Comparison of ENCODE assay signal across 10 cellular contexts in genomic region chr7:106178593-106179134, GRCh38.
DNase-seq lines count a peak whose midpoint lies in the region; ATAC-seq and TF ChIP-seq lines count a peak whose summit lies in the region.
"Had no signal": no experiment of that assay in that cellular context is flagged by ENCODE, and none has a peak within 500 bp of the region (broad histone marks: within the 10 kb centered on the region; RNA-seq: fewer than 3 reads in every experiment).

No MANE protein-coding gene starts in this region.

- H4K5ac ChIP-seq in IMR-90 (ENCODE audit: low read depth, low read length), result no peak overlapping the region; the same call in 1 of the 2 replicates

- H3K4me3 Mint-ChIP-seq in mesothelial cell of epicardium, result no peak overlapping the region
- H3K4me3 Mint-ChIP-seq: memory B cell had no signal

- DNase-seq in Caki2 (ENCODE audit: low read depth) (peak; percentile 23), IMR-90 (peak; percentile 57), amniotic stem cell (lab: John Stamatoyannopoulos, UW) (peak; percentile 13), kidney glomerular epithelial cell (lab: John Stamatoyannopoulos, UW) (peak; percentile 7), islet precursor cell (no peak), mesothelial cell of epicardium (ENCODE audit: low spot score in 2 of 2, unreplicated experiment in 2 of 2) (no peak)
- DNase-seq: T-helper 9 cell had no signal

- H3K36me3 ChIP-seq in IMR-90 (ENCODE audit: control insufficient read depth, insufficient read depth, low read length) (no peaks in the 10 kb centered on the region), gastroesophageal sphincter (no peaks in the 10 kb centered on the region)

- H3K4me2 ChIP-seq in IMR-90 (ENCODE audit: low read depth, low read length), result no peak overlapping the region

- H3K27me3 ChIP-seq in IMR-90 (ENCODE audit: control insufficient read depth, insufficient read depth, low read length), result peaks cover 1% of the 10 kb centered on the region; the same call in 1 of the 2 replicates
- H3K27me3 ChIP-seq in gastroesophageal sphincter, result no peaks in the 10 kb centered on the region

- TF ChIP-seq RAD21 in IMR-90 (IDR thresholded peaks at IDR 0.05; ENCODE audit: low read length), result peak; percentile 64

- in situ Hi-C loops in Caki2 (cut with HindIII; ENCODE audit: low pct_unique_long_range_greater_than_20kb, low sequenced_read_pairs), result no loop called here
- in situ Hi-C loops in IMR-90 (cut with MboI; ENCODE audit: low sequenced_read_pairs), result loop anchor here (5.0 to 10.0 kb wide), 4 partner anchors 284 to 966 kb away; no protein-coding TSS in a partner anchor

- POLR2A ChIA-PET in IMR-90 (lab: Charles Lee; ENCODE audit: unreplicated experiment), result no interaction called here

- H3K27ac ChIP-seq in IMR-90 (ENCODE audit: insufficient read depth, low read length), result no peak overlapping the region
- no peak overlapping the region for H3K27ac ChIP-seq in gastroesophageal sphincter

- H3K18ac ChIP-seq in IMR-90 (ENCODE audit: low read depth, low read length), result no peak overlapping the region

- H3K9me3 Mint-ChIP-seq in mesothelial cell of epicardium, result peaks cover 6% of the 10 kb centered on the region
- H3K9me3 Mint-ChIP-seq: memory B cell had no signal

- H2BK120ac ChIP-seq in IMR-90 (ENCODE audit: low read depth, low read length), result peak overlapping the region; percentile 3; the same call in 1 of the 2 replicates

- peak overlapping the region in 1 of 2 experiments; percentile 24; a peak in 1 of 4 replicates for H4K8ac ChIP-seq in IMR-90 (ENCODE audit: low read depth in 2 of 2, low read length in 2 of 2)

- no peaks in the 10 kb centered on the region for H3K9me3 ChIP-seq in IMR-90 (ENCODE audit: control insufficient read depth, insufficient read depth, low read length)
- H3K9me3 ChIP-seq in gastroesophageal sphincter, result no peaks in the 10 kb centered on the region

- H2AFZ ChIP-seq in IMR-90 (replicated peaks; ENCODE audit: low read length, poor library complexity), result peak overlapping the region; percentile 81

- H3K4me1 ChIP-seq in IMR-90 (ENCODE audit: control insufficient read depth, insufficient read depth, low read length), result peaks cover 5% of the 10 kb centered on the region; the same call in 1 of the 2 replicates
- peaks cover 0 to 17% (median 6%) of the 10 kb centered on the region in 3 donors for H3K4me1 ChIP-seq in gastroesophageal sphincter

- H2BK5ac ChIP-seq in IMR-90 (ENCODE audit: low read depth, low read length, poor library complexity, severe bottlenecking), result no peak overlapping the region

- H2BK15ac ChIP-seq in IMR-90 (ENCODE audit: low read depth, low read length), result no peak overlapping the region

- peak overlapping the region; percentile 62; the same call in 1 of the 2 replicates for H2AK5ac ChIP-seq in IMR-90 (ENCODE audit: low read depth, low read length)

- peak overlapping the region; percentile 58 for H3K4ac ChIP-seq in IMR-90 (ENCODE audit: low read depth, low read length)

- H2AK9ac ChIP-seq in IMR-90 (replicated peaks; ENCODE audit: low read depth, low read length, poor library complexity), result peak overlapping the region; percentile 68

- H3K36me3 Mint-ChIP-seq in mesothelial cell of epicardium, result no peaks in the 10 kb centered on the region
- H3K36me3 Mint-ChIP-seq: memory B cell had no signal

- peak; percentile 51 for TF ChIP-seq CTCF in IMR-90 (conservative IDR thresholded peaks at IDR 0.05; ENCODE audit: low read depth, low read length)
- TF ChIP-seq CTCF in mesothelial cell of epicardium (IDR thresholded peaks at IDR 0.05; ENCODE audit: unreplicated experiment), result no peak
- TF ChIP-seq CTCF in gastroesophageal sphincter (IDR thresholded peaks at IDR 0.05), result peak in 2 of 4 experiments; percentile 17 to 24

- dilution Hi-C loops in IMR-90 (cut with HindIII; ENCODE audit: low sequenced_read_pairs, unreplicated experiment), result no loop called here

- no peaks in the 10 kb centered on the region for H3K9me1 ChIP-seq in IMR-90 (ENCODE audit: insufficient read depth, low read length)

- H3K23ac ChIP-seq in IMR-90 (ENCODE audit: low read depth, low read length), result no peak overlapping the region

- no peaks in the 10 kb centered on the region for H3K79me1 ChIP-seq in IMR-90 (ENCODE audit: low read depth in 1 of 2, low read length in 2 of 2)

- H3K27ac Mint-ChIP-seq in mesothelial cell of epicardium, result no peak overlapping the region
- H3K27ac Mint-ChIP-seq: memory B cell had no signal

- no TSS peak for BruUV-seq in IMR-90 (replicated peaks; lab: Mats Ljungman, UMichigan)

- CTCF ChIA-PET in IMR-90 (lab: Yijun Ruan, JAX), result interaction anchor here (0.5 to 2.2 kb wide), 3 partner anchors 284 to 558 kb away, joined by 4 to 10 read pairs (median 9); no protein-coding TSS in a partner anchor

- intact Hi-C loops in IMR-90 (cut with micrococcal nuclease), result loop anchor here (5.0 to 10.0 kb wide), 3 partner anchors 769 to 974 kb away; partner anchors contain the start of gene PRKAR2B

- H2BK20ac ChIP-seq in IMR-90 (ENCODE audit: low read depth, low read length), result peak overlapping the region; percentile 8

- no peak overlapping the region; the same call in 1 of the 2 replicates for H4K91ac ChIP-seq in IMR-90 (ENCODE audit: insufficient read depth, low read depth, low read length)

- H4K20me1 ChIP-seq in IMR-90 (ENCODE audit: insufficient read depth, low read length), result no peaks in the 10 kb centered on the region

- TF ChIP-seq EP300 in gastroesophageal sphincter (IDR thresholded peaks at IDR 0.05), result no peak

- H3K9ac ChIP-seq in IMR-90 (ENCODE audit: low read depth, low read length), result no peak overlapping the region

- TF ChIP-seq POLR2A in IMR-90 (IDR thresholded peaks at IDR 0.05; ENCODE audit: low read depth, low read length) (no peak), gastroesophageal sphincter (IDR thresholded peaks at IDR 0.05) (no peak)

- H3K27me3 Mint-ChIP-seq in mesothelial cell of epicardium (ENCODE audit: low read depth), result peaks cover 12% of the 10 kb centered on the region

- peak overlapping the region; percentile 17 for H3K14ac ChIP-seq in IMR-90 (replicated peaks; ENCODE audit: low read depth, low read length)

- H3K4me3 ChIP-seq in IMR-90 (ENCODE audit: insufficient read depth, low read depth, low read length), result no peak overlapping the region
- H3K4me3 ChIP-seq in gastroesophageal sphincter, result no peak overlapping the region

- WGBS in IMR-90 (ENCODE audit: extremely low coverage in 2 of 2, insufficient read length in 1 of 2), 2 experiments, result 100% methylated on average over 1 of the region's 3 CpGs; no CpG with 5 or more reads in 1 of the 2 experiments
- 100% methylated on average over 2 of the region's 3 CpGs for WGBS in gastroesophageal sphincter (ENCODE audit: low coverage in 1 of 2), 2 donors

- peak; percentile 79 for ATAC-seq in IMR-90 (ENCODE audit: low read depth)
- no peak for ATAC-seq in HG03342 (IDR thresholded peaks at IDR 0.05; ENCODE audit: unreplicated experiment)
- no peak for ATAC-seq in gastroesophageal sphincter

- H3K56ac ChIP-seq in IMR-90 (ENCODE audit: extremely low read depth, insufficient read depth, low read length), result no peak overlapping the region

- peaks cover 6% of the 10 kb centered on the region for H3K4me1 Mint-ChIP-seq in mesothelial cell of epicardium

TF ChIP-seq in IMR-90, 13 proteins besides CTCF, POLR2A, EP300 and RAD21:
- TF ChIP-seq SMC3 (IDR thresholded peaks at IDR 0.05; ENCODE audit: low read depth, low read length), result peak; percentile 43; the same call in 1 of the 2 replicates
- no peak for TF ChIP-seq FOS (IDR thresholded peaks at IDR 0.05; ENCODE audit: low read depth, low read length)
- TF ChIP-seq USF2 (IDR thresholded peaks at IDR 0.05; ENCODE audit: low read depth, low read length), result no peak
TF ChIP-seq in IMR-90: peak in this region for 1.

Comparison
In these comparisons a context has a peak if more than half of its experiments do, and no peak if none do; other contexts are left out.
1. DNase-seq: peak in Caki2 (single experiment), IMR-90 (single experiment), amniotic stem cell (single experiment) and kidney glomerular epithelial cell (single experiment); none in islet precursor cell (single experiment) and mesothelial cell of epicardium (0 of 2).